ENCODE assay signal across 8 cellular contexts in genomic region chr16:47018223-47018891, GRCh38. TPM values are rescaled to one million over a fixed set of nuclear protein-coding genes. Genes with fewer than 3 reads are reported as not detected.
DNase-seq lines count a peak whose midpoint lies in the region; ATAC-seq, FAIRE-seq and TF ChIP-seq lines count a peak whose summit lies in the region.

No MANE protein-coding gene starts in this region.

- peak; percentile 97 for ATAC-seq in HG02763 (IDR thresholded peaks at IDR 0.05; ENCODE audit: unreplicated experiment)
- peak; percentile 96 for ATAC-seq in foreskin keratinocyte

- no peaks in the 10 kb centered on the region for H3K4me1 ChIP-seq in foreskin keratinocyte
- no peaks in the 10 kb centered on the region for H3K4me1 ChIP-seq in small intestine (ENCODE audit: control insufficient read depth in 2 of 2, insufficient read depth in 1 of 2, low read depth in 1 of 2, low read length in 1 of 2)

- no peak overlapping the region for H3K4me3 ChIP-seq in BJ (ENCODE audit: low read depth, low read length)
- H3K4me3 ChIP-seq in NB4 (ENCODE audit: low read depth, low read length): no peak overlapping the region
- H3K4me3 ChIP-seq in small intestine (ENCODE audit: low read depth in 1 of 2, low read length in 2 of 2): no peak overlapping the region

- no peaks in the 10 kb centered on the region for H3K36me3 ChIP-seq in BJ (ENCODE audit: control insufficient read depth, insufficient read depth, low read length)
- no peaks in the 10 kb centered on the region for H3K36me3 ChIP-seq in small intestine (ENCODE audit: control insufficient read depth in 2 of 2, insufficient read depth in 2 of 2, low read length in 2 of 2)

- DNase-seq in BJ (ENCODE audit: low read depth): no peak
- DNase-seq in GM18507 (ENCODE audit: extremely low spot score, insufficient read length, low read depth): peak; percentile 71
- peak; percentile 74 for DNase-seq in NB4 (ENCODE audit: low read depth)
- peak; percentile 68 for DNase-seq in activated CD4-positive, alpha-beta T cell treated with anti-CD3 and anti-CD28 coated beads for 48 hours
- DNase-seq in foreskin keratinocyte: peak in 1 of 2 donors; percentile 38
- DNase-seq in small intestine: peak; percentile 57
- no peak for DNase-seq in NCI-H2029 treated with DMSO at 0.1 percent for 48 hours (lab: John Stamatoyannopoulos, UW)

- H3K27ac ChIP-seq in foreskin keratinocyte (no peak overlapping the region), small intestine (ENCODE audit: low read depth in 1 of 2, low read length in 1 of 2) (no peak overlapping the region)

- no peak for TF ChIP-seq POLR2A in NB4 (IDR thresholded peaks at IDR 0.05; ENCODE audit: extremely low read depth, insufficient read length)

- no peaks in the 10 kb centered on the region for H3K9me3 ChIP-seq in small intestine (ENCODE audit: control insufficient read depth, low read depth)

- WGBS in small intestine, 3 donors: 47 to 54% (median 50%) methylated on average over 14 of the region's 14 CpGs

- FAIRE-seq in GM18507 (lab: Jason Lieb, UNC) (peak; percentile 100), small intestine (lab: Jason Lieb, UNC) (no peak)

- peak; percentile 26; the same call in 1 of the 2 replicates for TF ChIP-seq CTCF in BJ (IDR thresholded peaks at IDR 0.05; ENCODE audit: insufficient read depth, low read depth, low read length)
- no peak for TF ChIP-seq CTCF in NB4 (IDR thresholded peaks at IDR 0.05; ENCODE audit: low read depth, low read length)
- TF ChIP-seq CTCF in foreskin keratinocyte (conservative IDR thresholded peaks at IDR 0.05): peak; percentile 65

- POLR2A ChIA-PET in BJ (lab: Charles Lee): no interaction called here

- CTCF ChIA-PET in BJ (lab: Yijun Ruan, JAX): interaction anchor here (0.7 to 1.4 kb wide), 2 partner anchors 10 to 31 kb away, joined by 3 read pairs; no protein-coding TSS in a partner anchor

- 0 out of 2 replicates have a peak, but pooled peaks cover 3% of the 10 kb centered on the region for H3K27me3 ChIP-seq in BJ (ENCODE audit: control insufficient read depth, insufficient read depth, low read length)
- H3K27me3 ChIP-seq in foreskin keratinocyte: no peaks in the 10 kb centered on the region
- H3K27me3 ChIP-seq in small intestine (ENCODE audit: control insufficient read depth in 2 of 2, insufficient read depth in 2 of 2, low read length in 2 of 2): no peaks in the 10 kb centered on the region

RNA-seq across cellular contexts. Expression of gene DNAJA2, which starts 44.9 kb away (rescaled TPM):
- polyA plus RNA-seq in BJ (2011; rRNA removed) (8.3 and 20.2 TPM in 2 replicates), foreskin keratinocyte (38.7 and 47.0 TPM in 2 replicates), small intestine (10 to 100 TPM; 33.4 to 43.2 (median 35.7) TPM)
- polyA minus RNA-seq in BJ (2011; rRNA and poly(A)+ RNA removed): 15.5 and 19.0 TPM in 2 replicates
- total RNA-seq in foreskin keratinocyte: 81.2 and 86.4 TPM in 2 replicates

Comparison
In these comparisons a context has a peak if more than half of its experiments do, and no peak if none do; other contexts are left out.
1. DNase-seq: peak in GM18507 (single experiment), NB4 (single experiment), activated CD4-positive, alpha-beta T cell treated with anti-CD3 and anti-CD28 coated beads for 48 hours (single experiment) and small intestine (single experiment); none in BJ (single experiment) and NCI-H2029 treated with DMSO at 0.1 percent for 48 hours (single experiment).